17 cellular contexts compared by ENCODE assay signal in the genomic region with DNA sequence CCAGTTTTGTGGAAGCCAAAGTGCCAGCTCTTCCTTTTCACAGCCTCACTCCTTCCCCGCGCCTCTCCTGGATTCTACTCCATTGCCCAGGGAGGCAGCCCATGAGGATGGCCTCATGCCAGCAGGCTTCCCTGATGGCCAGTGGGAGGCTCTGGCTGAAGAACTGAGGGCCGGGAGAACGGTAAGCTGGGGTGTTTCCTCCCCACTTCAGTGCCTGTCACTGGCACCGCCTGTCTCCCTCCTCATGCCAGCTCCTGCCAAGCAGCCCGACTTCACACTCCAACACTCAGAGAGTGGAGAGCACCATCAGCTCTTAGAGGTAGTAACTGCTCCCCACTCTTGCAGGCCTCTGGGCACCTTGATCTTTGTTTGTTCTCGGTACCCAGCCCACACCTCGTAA. TPM values are rescaled to one million over a fixed set of nuclear protein-coding genes. Genes with fewer than 3 reads are reported as not detected.
A peak's percentile ranks its signal among the peaks of the same experiment; 100 is the strongest.
DNase-seq lines count a peak whose midpoint lies in the region; ATAC-seq and TF ChIP-seq lines count a peak whose summit lies in the region.
"Had no signal": no experiment of that assay in that cellular context is flagged by ENCODE, and none has a peak within 500 bp of the region (broad histone marks: within the 10 kb centered on the region; RNA-seq: fewer than 3 reads in every experiment).

No MANE protein-coding gene starts in this region.

- no peak for TF ChIP-seq POLR2A in IMR-90 (IDR thresholded peaks at IDR 0.05; ENCODE audit: low read depth, low read length)
- TF ChIP-seq POLR2A in heart left ventricle (IDR thresholded peaks at IDR 0.05), result no peak

- H2BK15ac ChIP-seq in IMR-90 (ENCODE audit: low read depth, low read length), result no peak overlapping the region

- no peaks in the 10 kb centered on the region for H3K79me1 ChIP-seq in IMR-90 (ENCODE audit: low read depth in 1 of 2, low read length in 2 of 2)

- POLR2A ChIA-PET in IMR-90 (lab: Charles Lee; ENCODE audit: unreplicated experiment), result no interaction called here

- H2BK5ac ChIP-seq in IMR-90 (ENCODE audit: low read depth, low read length, poor library complexity, severe bottlenecking), result no peak overlapping the region

- peaks cover 98% of the 10 kb centered on the region for H3K4me1 ChIP-seq in BLaER1
- peaks cover 2% of the 10 kb centered on the region; the same call in 1 of the 2 replicates for H3K4me1 ChIP-seq in IMR-90 (ENCODE audit: control insufficient read depth, insufficient read depth, low read length)
- peaks cover 0 to 47% (median 21%) of the 10 kb centered on the region in 12 donors for H3K4me1 ChIP-seq in heart left ventricle

- H3K4me3 ChIP-seq in BLaER1, result no peak overlapping the region
- H3K4me3 ChIP-seq in IMR-90 (ENCODE audit: insufficient read depth, low read depth, low read length), result no peak overlapping the region
- no peak overlapping the region for H3K4me3 ChIP-seq in heart left ventricle

- no peak overlapping the region for H3K56ac ChIP-seq in IMR-90 (ENCODE audit: extremely low read depth, insufficient read depth, low read length)

- H2AK9ac ChIP-seq in IMR-90 (replicated peaks; ENCODE audit: low read depth, low read length, poor library complexity), result no peak overlapping the region

- TF ChIP-seq RAD21 in IMR-90 (IDR thresholded peaks at IDR 0.05; ENCODE audit: low read length), result no peak

- H2AK5ac ChIP-seq in IMR-90 (ENCODE audit: low read depth, low read length), result no peak overlapping the region

- H3K36me3 ChIP-seq in BLaER1, result no peaks in the 10 kb centered on the region
- H3K36me3 ChIP-seq in IMR-90 (ENCODE audit: control insufficient read depth, insufficient read depth, low read length), result no peaks in the 10 kb centered on the region
- no peaks in the 10 kb centered on the region for H3K36me3 ChIP-seq in heart left ventricle

- no peak overlapping the region for H4K91ac ChIP-seq in IMR-90 (ENCODE audit: insufficient read depth, low read depth, low read length)

- peak overlapping the region; percentile 57 for H2AFZ ChIP-seq in IMR-90 (replicated peaks; ENCODE audit: low read length, poor library complexity)

- peak overlapping the region; percentile 63 for H3K4me2 ChIP-seq in BLaER1
- no peak overlapping the region for H3K4me2 ChIP-seq in IMR-90 (ENCODE audit: low read depth, low read length)

- no peak for DNase-seq in IMR-90
- peak in 3 of 5 donors; percentile 26 to 41 (median 39) for DNase-seq in heart left ventricle
- DNase-seq in omental fat pad (ENCODE audit: low spot score), result no peak
- no peak for DNase-seq in AG08396 (ENCODE audit: low spot score)
- no peak for DNase-seq in stimulated activated CD4-positive, alpha-beta T cell treated with anti-CD3 and anti-CD28 coated beads, Interleukin-4, amount 100 ng/mL, for 1 hour
- DNase-seq: CD8-positive, alpha-beta memory T cell; DND-41; GF-D8; GOT3; Karpas-422; MM.1S; NCI-H1105; NCI-H187 treated with DMSO at 0.1 percent for 48 hours; NCI-H526; RPMI8226 had no signal

- CTCF ChIA-PET in IMR-90 (lab: Yijun Ruan, JAX), result interaction anchor here (0.9 kb wide), 2 partner anchors 11 to 72 kb away, joined by 3 read pairs; no protein-coding TSS in a partner anchor

- H2BK120ac ChIP-seq in IMR-90 (ENCODE audit: low read depth, low read length), result no peak overlapping the region

- H3K18ac ChIP-seq in IMR-90 (ENCODE audit: low read depth, low read length), result no peak overlapping the region

- H3K27ac ChIP-seq in BLaER1 (peak overlapping the region; percentile 74), IMR-90 (ENCODE audit: insufficient read depth, low read length) (no peak overlapping the region), heart left ventricle (peak overlapping the region in 9 of 12 donors; percentile 47 to 75 (median 64))

- H2BK20ac ChIP-seq in IMR-90 (ENCODE audit: low read depth, low read length), result no peak overlapping the region

- H3K23ac ChIP-seq in IMR-90 (ENCODE audit: low read depth, low read length), result no peak overlapping the region

- H3K4ac ChIP-seq in IMR-90 (ENCODE audit: low read depth, low read length), result no peak overlapping the region

- dilution Hi-C loops in IMR-90 (cut with HindIII; ENCODE audit: low sequenced_read_pairs, unreplicated experiment), result no loop called here

- TF ChIP-seq CTCF in IMR-90 (conservative IDR thresholded peaks at IDR 0.05; ENCODE audit: low read depth, low read length) (no peak), heart left ventricle (IDR thresholded peaks at IDR 0.05) (no peak), omental fat pad (IDR thresholded peaks at IDR 0.05) (no peak)

- no peak overlapping the region for H4K5ac ChIP-seq in IMR-90 (ENCODE audit: low read depth, low read length)

- no peaks in the 10 kb centered on the region for H4K20me1 ChIP-seq in BLaER1
- no peaks in the 10 kb centered on the region for H4K20me1 ChIP-seq in IMR-90 (ENCODE audit: insufficient read depth, low read length)

- no CpG with 5 or more reads among the region's 8 CpGs for WGBS in IMR-90 (ENCODE audit: extremely low coverage in 2 of 2, insufficient read length in 1 of 2), 2 experiments
- 40 to 64% (median 48%) methylated on average over 6 to 8 of the region's 8 CpGs for WGBS in heart left ventricle, 4 donors

- ATAC-seq in IMR-90 (ENCODE audit: low read depth), result no peak
- peak in 1 of 4 donors; percentile 35 for ATAC-seq in heart left ventricle
- peak; percentile 63 for ATAC-seq in omental fat pad (ENCODE audit: low FRiP score)
- ATAC-seq in HG03432 (IDR thresholded peaks at IDR 0.05; ENCODE audit: unreplicated experiment), result no peak

- H4K8ac ChIP-seq in IMR-90 (ENCODE audit: low read depth in 2 of 2, low read length in 2 of 2), result no peak overlapping the region

- no peak overlapping the region for H3K14ac ChIP-seq in IMR-90 (replicated peaks; ENCODE audit: low read depth, low read length)

- 0 out of 2 replicates have a peak, but pooled peaks cover 6% of the 10 kb centered on the region for H3K9me1 ChIP-seq in IMR-90 (ENCODE audit: insufficient read depth, low read length)

- H3K27me3 ChIP-seq in BLaER1 (no peaks in the 10 kb centered on the region), IMR-90 (ENCODE audit: control insufficient read depth, insufficient read depth, low read length) (no peaks in the 10 kb centered on the region; the same call in 1 of the 2 replicates), heart left ventricle (no peaks in the 10 kb centered on the region)

- no TSS peak for BruUV-seq in IMR-90 (replicated peaks; lab: Mats Ljungman, UMichigan)

- intact Hi-C loops in IMR-90 (cut with micrococcal nuclease), result no loop called here
- intact Hi-C loops in heart left ventricle (cut with DNase I), result loop anchor here in 5 of 10 donors (2.0 to 5.0 kb wide), 4 partner anchors 43 to 49 kb away; a partner anchor contains a TSS

- in situ Hi-C loops in IMR-90 (cut with MboI; ENCODE audit: low sequenced_read_pairs), result no loop called here

- H3K9me3 ChIP-seq in BLaER1, result peaks cover 4% of the 10 kb centered on the region; the same call in 1 of the 2 replicates
- H3K9me3 ChIP-seq in IMR-90 (ENCODE audit: control insufficient read depth, insufficient read depth, low read length), result no peaks in the 10 kb centered on the region
- no peaks in the 10 kb centered on the region for H3K9me3 ChIP-seq in heart left ventricle

- H3K9ac ChIP-seq in BLaER1 (peak overlapping the region; percentile 36; the same call in 1 of the 2 replicates), IMR-90 (ENCODE audit: low read depth, low read length) (no peak overlapping the region)

TF ChIP-seq in IMR-90, 13 proteins besides CTCF, POLR2A, EP300 and RAD21:
- TF ChIP-seq RCOR1 (IDR thresholded peaks at IDR 0.05; ENCODE audit: insufficient replicate concordance, low read length) (no peak), MAFK (IDR thresholded peaks at IDR 0.05; ENCODE audit: low read depth, low read length) (no peak), CHD1 (IDR thresholded peaks at IDR 0.05; ENCODE audit: low read depth, low read length) (no peak), MAZ (IDR thresholded peaks at IDR 0.05; ENCODE audit: borderline replicate concordance, low read depth, low read length) (no peak), CEBPB (IDR thresholded peaks at IDR 0.05; ENCODE audit: low read depth, low read length) (no peak), BHLHE40 (IDR thresholded peaks at IDR 0.05; ENCODE audit: low read depth, low read length) (no peak)
TF ChIP-seq in IMR-90: peak in this region for 0.

RNA-seq across cellular contexts. Expression of a gene that starts 46.9 kb away (rescaled TPM):
- total RNA-seq in IMR-90 (2012; rRNA removed) (24.2 and 27.6 TPM in 2 replicates), heart left ventricle (10 to 100 TPM in 4 of 9 donors, 1 to 10 TPM in 5; 7.5 to 17.3 (median 9.9) TPM), omental fat pad (10 to 100 TPM; 16.9 to 29.5 (median 22.4) TPM)
- polyA plus RNA-seq in IMR-90 (2012; rRNA removed) (16.1 and 21.7 TPM in 2 replicates), heart left ventricle (1 to 10 TPM; 4.6 to 6.7 TPM)
- 6.4 and 16.5 TPM in 2 replicates for polyA plus RNA-seq in IMR-90 (2012; cell fraction: cytosol; rRNA removed)
- 39.6 and 54.6 TPM in 2 replicates for polyA plus RNA-seq in IMR-90 (2012; cell fraction: nucleus; rRNA removed; ENCODE audit: low replicate concordance)

Comparison
In these comparisons a context has a peak if more than half of its experiments do, and no peak if none do; other contexts are left out.
1. DNase-seq: peak in heart left ventricle (3 of 5); none in IMR-90 (single experiment), omental fat pad (single experiment), AG08396 (single experiment) and stimulated activated CD4-positive, alpha-beta T cell treated with anti-CD3 and anti-CD28 coated beads, Interleukin-4, amount 100 ng/mL, for 1 hour (single experiment).